8 cellular contexts compared by ENCODE assay signal in genomic region chr7:102395958-102396709, GRCh38. TPM values are rescaled to one million over a fixed set of nuclear protein-coding genes. Genes with fewer than 3 reads are reported as not detected.
A peak's percentile ranks its signal among the peaks of the same experiment; 100 is the strongest.
DNase-seq lines count a peak whose midpoint lies in the region; ATAC-seq and TF ChIP-seq lines count a peak whose summit lies in the region.

Gene PRKRIP1, plus strand, starts transcription at chr7:102396363. Its CDS starts 49 bp downstream, at chr7:102396412.

- no peaks in the 10 kb centered on the region for H3K27me3 ChIP-seq in H7 (ENCODE audit: control insufficient read depth, insufficient read depth, low read length)

- H3K27me3 Mint-ChIP-seq in activated T-helper 2 cell treated with anti-CD3 and anti-CD28 coated beads, Interferon-gamma antibody, Interleukin-2, Interleukin-4, amounts not matched to agents 10 μg/mL and 5 μg/mL and 100 μg/mL, durations not matched to agents 14 hours and 24 hours and 36 hours (ENCODE audit: low read depth), result no peaks in the 10 kb centered on the region
- H3K27me3 Mint-ChIP-seq in natural killer cell treated with Interleukin-12 subunit alpha and Interleukin-12 subunit beta and Interleukin-15 and Interleukin-18, amount 100 ng/mL, for 72 hours, result no peaks in the 10 kb centered on the region

- H3K4me3 ChIP-seq in H7 (ENCODE audit: insufficient read depth, low read depth, low read length) (peak within 1 kb of the TSS; percentile 84), fibroblast of pulmonary artery (replicated peaks; ENCODE audit: low read depth, low read length) (peak within 1 kb of the TSS; percentile 98)

- ATAC-seq in natural killer cell treated with Interleukin-12 subunit alpha and Interleukin-12 subunit beta and Interleukin-15 and Interleukin-18, amount 100 ng/mL, for 72 hours, result peak; percentile 97 to 98

- intact Hi-C loops in activated T-helper 2 cell treated with anti-CD3 and anti-CD28 coated beads, Interferon-gamma antibody, Interleukin-2, Interleukin-4, amounts not matched to agents 10 μg/mL and 5 μg/mL and 100 μg/mL, durations not matched to agents 14 hours and 24 hours and 36 hours (cut with micrococcal nuclease), result loop anchor here (2.0 to 5.0 kb wide), 2 partner anchors 66 to 109 kb away; partner anchors contain the start of genes ALKBH4, LRWD1 and SH2B2

- TF ChIP-seq CTCF in fibroblast of pulmonary artery (IDR thresholded peaks at IDR 0.05; ENCODE audit: low read length, missing control alignments), result no peak

- peak within 1 kb of the TSS; percentile 82 for H3K27ac Mint-ChIP-seq in activated T-helper 2 cell treated with anti-CD3 and anti-CD28 coated beads, Interferon-gamma antibody, Interleukin-2, Interleukin-4, amounts not matched to agents 10 μg/mL and 5 μg/mL and 100 μg/mL, durations not matched to agents 14 hours and 24 hours and 36 hours
- H3K27ac Mint-ChIP-seq in natural killer cell treated with Interleukin-12 subunit alpha and Interleukin-12 subunit beta and Interleukin-15 and Interleukin-18, amount 100 ng/mL, for 72 hours, result peak within 1 kb of the TSS; percentile 76 to 79

- no peaks in the 10 kb centered on the region for H3K9me3 Mint-ChIP-seq in activated T-helper 2 cell treated with anti-CD3 and anti-CD28 coated beads, Interferon-gamma antibody, Interleukin-2, Interleukin-4, amounts not matched to agents 10 μg/mL and 5 μg/mL and 100 μg/mL, durations not matched to agents 14 hours and 24 hours and 36 hours
- H3K9me3 Mint-ChIP-seq in natural killer cell treated with Interleukin-12 subunit alpha and Interleukin-12 subunit beta and Interleukin-15 and Interleukin-18, amount 100 ng/mL, for 72 hours, result no peaks in the 10 kb centered on the region

- H3K36me3 ChIP-seq in H7 (replicated peaks; ENCODE audit: control insufficient read depth, insufficient read depth, low read length), result peaks cover 9% of the 10 kb centered on the region

- peaks cover 14% of the 10 kb centered on the region for H3K4me1 Mint-ChIP-seq in activated T-helper 2 cell treated with anti-CD3 and anti-CD28 coated beads, Interferon-gamma antibody, Interleukin-2, Interleukin-4, amounts not matched to agents 10 μg/mL and 5 μg/mL and 100 μg/mL, durations not matched to agents 14 hours and 24 hours and 36 hours (ENCODE audit: low read depth)
- H3K4me1 Mint-ChIP-seq in natural killer cell treated with Interleukin-12 subunit alpha and Interleukin-12 subunit beta and Interleukin-15 and Interleukin-18, amount 100 ng/mL, for 72 hours (ENCODE audit: low read depth in 2 of 2), result peaks cover 16 to 17% of the 10 kb centered on the region in 2 donors

- DNase-seq in ELF-1 (ENCODE audit: low read depth, low spot score) (peak; percentile 99), H7 (peak; percentile 96), M059J (ENCODE audit: low read depth) (peak; percentile 97), fibroblast of pulmonary artery (ENCODE audit: low read depth) (peak; percentile 93)
- peak; percentile 80 for DNase-seq in activated T-helper 2 cell treated with anti-CD3 and anti-CD28 coated beads, Interferon-gamma antibody, Interleukin-2, Interleukin-4, amounts not matched to agents 10 μg/mL and 5 μg/mL and 100 μg/mL, durations not matched to agents 14 hours and 24 hours and 36 hours (ENCODE audit: low spot score)
- DNase-seq in natural killer cell treated with Interleukin-12 subunit alpha and Interleukin-12 subunit beta and Interleukin-15 and Interleukin-18, amount 100 ng/mL, for 72 hours (ENCODE audit: low spot score), result peak; percentile 85
- peak; percentile 86 for DNase-seq in stimulated activated naive CD4-positive, alpha-beta T cell treated with Interleukin-2 at 50 U/mL for 16 hours (lab: John Stamatoyannopoulos, UW)

- peak within 1 kb of the TSS; percentile 92 for H3K4me3 Mint-ChIP-seq in activated T-helper 2 cell treated with anti-CD3 and anti-CD28 coated beads, Interferon-gamma antibody, Interleukin-2, Interleukin-4, amounts not matched to agents 10 μg/mL and 5 μg/mL and 100 μg/mL, durations not matched to agents 14 hours and 24 hours and 36 hours (ENCODE audit: low read depth)
- H3K4me3 Mint-ChIP-seq in natural killer cell treated with Interleukin-12 subunit alpha and Interleukin-12 subunit beta and Interleukin-15 and Interleukin-18, amount 100 ng/mL, for 72 hours, result peak within 1 kb of the TSS; percentile 83

- H3K36me3 Mint-ChIP-seq in activated T-helper 2 cell treated with anti-CD3 and anti-CD28 coated beads, Interferon-gamma antibody, Interleukin-2, Interleukin-4, amounts not matched to agents 10 μg/mL and 5 μg/mL and 100 μg/mL, durations not matched to agents 14 hours and 24 hours and 36 hours (ENCODE audit: low read depth), result peaks cover 40% of the 10 kb centered on the region
- H3K36me3 Mint-ChIP-seq in natural killer cell treated with Interleukin-12 subunit alpha and Interleukin-12 subunit beta and Interleukin-15 and Interleukin-18, amount 100 ng/mL, for 72 hours, result peaks cover 11% of the 10 kb centered on the region

- TF ChIP-seq POLR2A in Raji (IDR thresholded peaks at IDR 0.05; ENCODE audit: insufficient read depth, low read depth, low read length), result peak; percentile 76

RNA-seq across cellular contexts. Expression of gene PRKRIP1, which starts in this region (rescaled TPM):
- 20.5 and 24.4 TPM in 2 replicates for total RNA-seq in H7 (2014; rRNA removed; shearing (Covaris generic))
- total RNA-seq in M059J (2014; rRNA removed; shearing (Covaris generic)), result 14.9 and 21.2 TPM in 2 replicates
- total RNA-seq in activated T-helper 2 cell treated with anti-CD3 and anti-CD28 coated beads, Interferon-gamma antibody, Interleukin-2, Interleukin-4, amounts not matched to agents 10 μg/mL and 5 μg/mL and 100 μg/mL, durations not matched to agents 14 hours and 24 hours and 36 hours, result 25.7 and 30.0 TPM in 2 replicates
- total RNA-seq in natural killer cell treated with Interleukin-12 subunit alpha and Interleukin-12 subunit beta and Interleukin-15 and Interleukin-18, amount 100 ng/mL, for 72 hours, result 10 to 100 TPM; 26.7 to 39.5 TPM

Comparison
In these comparisons a context has a peak if more than half of its experiments do, and no peak if none do; other contexts are left out.
1. Peak in every context shown above with its lines: DNase-seq, ATAC-seq and H3K4me3 ChIP-seq.